ENCODE assay signal across 8 cellular contexts in genomic region chr11:64763804-64764611, GRCh38. TPM values are rescaled to one million over a fixed set of nuclear protein-coding genes. Genes with fewer than 3 reads are reported as not detected.
DNase-seq lines count a peak whose midpoint lies in the region; ATAC-seq and TF ChIP-seq lines count a peak whose summit lies in the region.

No MANE protein-coding gene starts in this region.

- H3K9ac ChIP-seq in HUES6 (ENCODE audit: low read length), result peak overlapping the region; percentile 60

- H3K36me3 ChIP-seq in HUES6 (ENCODE audit: control insufficient read depth, insufficient read depth, low read length), result peaks cover 56% of the 10 kb centered on the region
- peaks cover 57% of the 10 kb centered on the region for H3K36me3 ChIP-seq in left ventricle myocardium inferior

- 73% methylated on average over 14 of the region's 14 CpGs for WGBS in lower leg skin, 2 donors

- intact Hi-C loops in left ventricle myocardium inferior (cut with micrococcal nuclease), result no loop called here
- intact Hi-C loops in lower leg skin (cut with DNase I; ENCODE audit: low total_unique reads), result no loop called here

- H3K4me3 ChIP-seq in HUES6 (ENCODE audit: low read depth, low read length), result no peak overlapping the region
- peak overlapping the region; percentile 7 for H3K4me3 ChIP-seq in left ventricle myocardium inferior
- H3K4me3 ChIP-seq in lower leg skin (ENCODE audit: low read depth, poor library complexity, severe bottlenecking), result no peak overlapping the region

- H3K9me3 ChIP-seq in HUES6 (ENCODE audit: control insufficient read depth, insufficient read depth, low read depth, low read length) (no peaks in the 10 kb centered on the region), left ventricle myocardium inferior (replicated peaks) (no peaks in the 10 kb centered on the region)

- H3K27me3 ChIP-seq in HUES6 (ENCODE audit: control insufficient read depth, insufficient read depth, low read length), result no peaks in the 10 kb centered on the region
- H3K27me3 ChIP-seq in left ventricle myocardium inferior (ENCODE audit: low read depth), result no peaks in the 10 kb centered on the region

- DNase-seq in activated T-cell treated with anti-CD3 and anti-CD28 coated beads for 4 hours, result peak; percentile 46
- DNase-seq in left ventricle myocardium inferior, result no peak
- DNase-seq in stimulated activated CD8-positive, alpha-beta memory T cell treated with anti-CD3 and anti-CD28 coated beads, Interleukin-15, amount 100 ng/mL, for 4 hours (ENCODE audit: low read depth in 2 of 2), result peak; percentile 51 to 65
- DNase-seq in NCI-H1694 (lab: John Stamatoyannopoulos, UW), result no peak
- no peak for DNase-seq in lower leg skin (ENCODE audit: low spot score in 2 of 2)

- H3K27ac ChIP-seq in HUES6 (ENCODE audit: low read depth, low read length), result peak overlapping the region; percentile 83
- H3K27ac ChIP-seq in left ventricle myocardium inferior (replicated peaks), result peak overlapping the region; percentile 89

- no peak for ATAC-seq in GM21576 (IDR thresholded peaks at IDR 0.05; ENCODE audit: unreplicated experiment)
- no peak for ATAC-seq in GM18498 (IDR thresholded peaks at IDR 0.05; ENCODE audit: unreplicated experiment)

- TF ChIP-seq CTCF in left ventricle myocardium inferior (IDR thresholded peaks at IDR 0.05; ENCODE audit: borderline replicate concordance) (no peak), lower leg skin (IDR thresholded peaks at IDR 0.05) (no peak)

- H3K4me1 ChIP-seq in HUES6 (ENCODE audit: control insufficient read depth, insufficient read depth, low read length), result peaks cover 71% of the 10 kb centered on the region
- H3K4me1 ChIP-seq in left ventricle myocardium inferior, result peaks cover 90% of the 10 kb centered on the region

- no peak for TF ChIP-seq POLR2A in lower leg skin (IDR thresholded peaks at IDR 0.05)

RNA-seq across cellular contexts. Expression of gene PYGM, which starts 4.2 kb away (rescaled TPM):
- total RNA-seq in left ventricle myocardium inferior, result 89.5 TPM
- 1 to 10 TPM in 1 of 4 donors, under 1 TPM in 3; 0.11 to 2.0 (median 0.44) TPM for total RNA-seq in lower leg skin

RNA-seq across cellular contexts. Expression of gene SF1, which starts 14.3 kb away (rescaled TPM):
- total RNA-seq in left ventricle myocardium inferior (188 TPM), lower leg skin (100 to 1,000 TPM; 130 to 327 (median 178) TPM)

RNA-seq across cellular contexts. Expression of gene RASGRP2, which starts 20.1 kb away (rescaled TPM):
- 21.1 TPM for total RNA-seq in left ventricle myocardium inferior
- 1 to 10 TPM; 1.1 to 10.0 (median 5.0) TPM for total RNA-seq in lower leg skin

RNA-seq across cellular contexts. Expression of gene MAP4K2, which starts 39.0 kb away (rescaled TPM):
- 7.5 TPM for total RNA-seq in left ventricle myocardium inferior
- total RNA-seq in lower leg skin, result 10 to 100 TPM in 3 of 4 donors, 1 to 10 TPM in 1; 9.3 to 29.8 (median 19.5) TPM

RNA-seq across cellular contexts. Expression of gene NRXN2, which starts 41.0 kb away (rescaled TPM):
- total RNA-seq in left ventricle myocardium inferior (0.71 TPM), lower leg skin (1 to 10 TPM in 2 of 4 donors, under 1 TPM in 1, not detected in 1; 0.27 to 7.0 (median 1.1) TPM)

Comparison
In these comparisons a context has a peak if more than half of its experiments do, and no peak if none do; other contexts are left out.
1. DNase-seq: peak in activated T-cell treated with anti-CD3 and anti-CD28 coated beads for 4 hours (single experiment) and stimulated activated CD8-positive, alpha-beta memory T cell treated with anti-CD3 and anti-CD28 coated beads, Interleukin-15, amount 100 ng/mL, for 4 hours (2 of 2); none in left ventricle myocardium inferior (single experiment), NCI-H1694 (single experiment) and lower leg skin (0 of 2).
2. RNA of gene PYGM, which starts 4.2 kb away (total RNA-seq): 89.5 TPM in left ventricle myocardium inferior (single experiment); 0.11 to 2.0 TPM in lower leg skin; every median in the first group is over 10 times any median in the second.